In the genomic region with DNA sequence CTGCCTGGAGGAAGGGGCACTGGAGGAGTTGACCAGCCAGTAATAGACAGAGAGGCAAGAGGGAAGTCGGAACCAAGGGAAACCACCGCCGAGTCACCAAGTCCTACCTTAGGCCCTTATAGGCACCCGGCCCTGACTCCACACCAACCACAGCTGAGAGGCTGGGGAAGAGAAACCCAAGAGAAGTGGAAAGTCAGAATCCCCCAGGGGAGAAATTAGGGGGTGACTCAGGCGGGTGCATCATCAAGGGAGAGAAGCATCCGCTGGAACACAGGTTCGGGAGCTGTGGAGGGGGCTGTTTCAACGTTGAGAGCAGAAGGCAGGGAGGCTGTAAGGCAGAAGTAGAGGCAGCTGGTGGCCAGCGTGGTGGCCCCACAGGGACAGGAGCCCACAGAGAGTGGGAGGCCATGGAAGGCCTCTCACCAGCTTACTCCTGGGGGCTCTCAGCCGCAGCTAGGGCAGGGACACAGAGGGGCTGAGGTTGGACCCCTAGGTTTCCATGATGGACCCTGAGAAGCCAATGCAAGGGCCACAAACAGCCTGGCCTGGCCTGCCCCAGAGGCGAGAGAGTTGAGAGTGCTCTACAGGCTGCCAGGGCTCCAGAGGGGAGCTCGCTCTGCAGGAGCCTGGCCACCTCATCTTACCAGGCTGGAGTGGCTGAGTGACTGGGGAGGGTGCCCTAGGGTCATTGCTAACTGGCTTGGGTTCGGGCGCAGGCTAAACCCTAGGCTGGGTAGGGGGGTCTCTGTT, we compare ENCODE assay signal across 8 cellular contexts. TPM values are rescaled to one million over a fixed set of nuclear protein-coding genes. Genes with fewer than 3 reads are reported as not detected.
A peak's percentile ranks its signal among the peaks of the same experiment; 100 is the strongest.
DNase-seq lines count a peak whose midpoint lies in the region; ATAC-seq and TF ChIP-seq lines count a peak whose summit lies in the region.

No MANE protein-coding gene starts in this region.

- peak overlapping the region; percentile 66 for H3K4me3 Mint-ChIP-seq in activated naive CD8-positive, alpha-beta T cell treated with anti-CD3 and anti-CD28 coated beads for 36 hours
- peak overlapping the region; percentile 93 for H3K4me3 Mint-ChIP-seq in mesothelial cell of epicardium

- peaks cover 1% of the 10 kb centered on the region; the same call in 1 of the 2 replicates for H3K36me3 ChIP-seq in BJ (ENCODE audit: control insufficient read depth, insufficient read depth, low read length)

- ATAC-seq in GM18907 (IDR thresholded peaks at IDR 0.05; ENCODE audit: unreplicated experiment) (peak; percentile 52), HG03378 (IDR thresholded peaks at IDR 0.05; ENCODE audit: unreplicated experiment) (peak; percentile 61)

- POLR2A ChIA-PET in BJ (lab: Charles Lee), result interaction anchor here (0.5 to 0.7 kb wide), 2 partner anchors 9 to 491 kb away, joined by 3 read pairs; no protein-coding TSS in a partner anchor

- CTCF ChIA-PET in BJ (lab: Yijun Ruan, JAX), result interaction anchor here (1.5 to 2.8 kb wide), 5 partner anchors 9 to 28 kb away, joined by 6 to 18 read pairs (median 9); no protein-coding TSS in a partner anchor

- peaks cover 1% of the 10 kb centered on the region; the same call in 1 of the 2 replicates for H3K27me3 ChIP-seq in BJ (ENCODE audit: control insufficient read depth, insufficient read depth, low read length)

- TF ChIP-seq CTCF in BJ (IDR thresholded peaks at IDR 0.05; ENCODE audit: insufficient read depth, low read depth, low read length) (no peak), mesothelial cell of epicardium (IDR thresholded peaks at IDR 0.05; ENCODE audit: unreplicated experiment) (no peak)

- peak overlapping the region; percentile 57; the same call in 1 of the 2 replicates for H3K4me3 ChIP-seq in BJ (ENCODE audit: low read depth, low read length)

- DNase-seq in BJ (ENCODE audit: low read depth) (no peak), mesothelial cell of epicardium (ENCODE audit: low spot score in 2 of 2, unreplicated experiment in 2 of 2) (no peak), COLO668 (lab: John Stamatoyannopoulos, UW; ENCODE audit: unreplicated experiment) (no peak), NCI-H69 (lab: John Stamatoyannopoulos, UW) (no peak), OCI-M2 (lab: John Stamatoyannopoulos, UW; ENCODE audit: unreplicated experiment) (no peak)
- peak; percentile 52 for DNase-seq in activated naive CD8-positive, alpha-beta T cell treated with anti-CD3 and anti-CD28 coated beads for 36 hours

- no peaks in the 10 kb centered on the region for H3K9me3 Mint-ChIP-seq in activated naive CD8-positive, alpha-beta T cell treated with anti-CD3 and anti-CD28 coated beads for 36 hours
- no peaks in the 10 kb centered on the region for H3K9me3 Mint-ChIP-seq in mesothelial cell of epicardium

- peak overlapping the region; percentile 73 for H3K27ac Mint-ChIP-seq in activated naive CD8-positive, alpha-beta T cell treated with anti-CD3 and anti-CD28 coated beads for 36 hours
- H3K27ac Mint-ChIP-seq in mesothelial cell of epicardium, result peak overlapping the region; percentile 62

- peaks cover 13% of the 10 kb centered on the region for H3K27me3 Mint-ChIP-seq in activated naive CD8-positive, alpha-beta T cell treated with anti-CD3 and anti-CD28 coated beads for 36 hours
- peaks cover 33% of the 10 kb centered on the region for H3K27me3 Mint-ChIP-seq in mesothelial cell of epicardium (ENCODE audit: low read depth)

- H3K4me1 Mint-ChIP-seq in activated naive CD8-positive, alpha-beta T cell treated with anti-CD3 and anti-CD28 coated beads for 36 hours, result peaks cover 29% of the 10 kb centered on the region
- H3K4me1 Mint-ChIP-seq in mesothelial cell of epicardium, result peaks cover 45% of the 10 kb centered on the region

- peaks cover 12% of the 10 kb centered on the region for H3K36me3 Mint-ChIP-seq in activated naive CD8-positive, alpha-beta T cell treated with anti-CD3 and anti-CD28 coated beads for 36 hours
- H3K36me3 Mint-ChIP-seq in mesothelial cell of epicardium, result no peaks in the 10 kb centered on the region

RNA-seq across cellular contexts. Expression of a gene that starts 1.4 kb away (rescaled TPM):
- 6.2 and 11.7 TPM in 2 replicates for polyA plus RNA-seq in BJ (2011; rRNA removed)
- 3.7 and 4.5 TPM in 2 replicates for polyA minus RNA-seq in BJ (2011; rRNA and poly(A)+ RNA removed)
- total RNA-seq in activated naive CD8-positive, alpha-beta T cell treated with anti-CD3 and anti-CD28 coated beads for 36 hours, result 10 to 100 TPM; 20.6 to 22.1 TPM
- total RNA-seq in mesothelial cell of epicardium, result 8.7 to 9.5 TPM (median 9.5 TPM) in 3 replicates

RNA-seq across cellular contexts. Expression of a gene that starts 5.0 kb away (rescaled TPM):
- 25.7 and 74.7 TPM in 2 replicates for polyA plus RNA-seq in BJ (2011; rRNA removed)
- polyA minus RNA-seq in BJ (2011; rRNA and poly(A)+ RNA removed), result 10.9 and 11.0 TPM in 2 replicates
- total RNA-seq in activated naive CD8-positive, alpha-beta T cell treated with anti-CD3 and anti-CD28 coated beads for 36 hours, result 1 to 10 TPM; 3.1 to 3.3 TPM
- 50.6 to 56.7 TPM (median 53.3 TPM) in 3 replicates for total RNA-seq in mesothelial cell of epicardium

RNA-seq across cellular contexts. Expression of a gene that starts 34.9 kb away (rescaled TPM):
- 4.9 and 7.9 TPM in 2 replicates for polyA plus RNA-seq in BJ (2011; rRNA removed)
- polyA minus RNA-seq in BJ (2011; rRNA and poly(A)+ RNA removed), result 7.1 and 8.9 TPM in 2 replicates
- 10 to 100 TPM; 36.3 to 38.9 TPM for total RNA-seq in activated naive CD8-positive, alpha-beta T cell treated with anti-CD3 and anti-CD28 coated beads for 36 hours
- 21.8 to 23.5 TPM (median 22.2 TPM) in 3 replicates for total RNA-seq in mesothelial cell of epicardium

RNA-seq across cellular contexts. Expression of a gene that starts 35.2 kb away (rescaled TPM):
- polyA plus RNA-seq in BJ (2011; rRNA removed), result 16.9 and 25.8 TPM in 2 replicates
- polyA minus RNA-seq in BJ (2011; rRNA and poly(A)+ RNA removed), result 3.0 and 5.2 TPM in 2 replicates
- 10 to 100 TPM; 42.9 to 44.2 TPM for total RNA-seq in activated naive CD8-positive, alpha-beta T cell treated with anti-CD3 and anti-CD28 coated beads for 36 hours
- 35.4 to 38.8 TPM (median 36.0 TPM) in 3 replicates for total RNA-seq in mesothelial cell of epicardium

Comparison
In these comparisons a context has a peak if more than half of its experiments do, and no peak if none do; other contexts are left out.
1. RNA of a gene that starts 5.0 kb away (total RNA-seq): 50.6 to 56.7 TPM in mesothelial cell of epicardium; 3.1 to 3.3 TPM in activated naive CD8-positive, alpha-beta T cell treated with anti-CD3 and anti-CD28 coated beads for 36 hours; every median in the first group is over 10 times any median in the second.